ENCODE assay signal across 9 cellular contexts in genomic region chr16:20383106-20384029, GRCh38. TPM values are rescaled to one million over a fixed set of nuclear protein-coding genes. Genes with fewer than 3 reads are reported as not detected.
DNase-seq lines count a peak whose midpoint lies in the region; ATAC-seq and TF ChIP-seq lines count a peak whose summit lies in the region.
"Had no signal": no experiment of that assay in that cellular context is flagged by ENCODE, and none has a peak within 500 bp of the region (broad histone marks: within the 10 kb centered on the region; RNA-seq: fewer than 3 reads in every experiment).

No MANE protein-coding gene starts in this region.

- H3K36me3 Mint-ChIP-seq in activated B cell treated with CpG ODN at 0.5 μM for 24 hours (ENCODE audit: low read depth): no peaks in the 10 kb centered on the region

- no peaks in the 10 kb centered on the region for H3K4me1 ChIP-seq in lower lobe of right lung

- H3K9me3 Mint-ChIP-seq in activated B cell treated with CpG ODN at 0.5 μM for 24 hours: no peaks in the 10 kb centered on the region
- H3K9me3 Mint-ChIP-seq: stimulated activated naive CD8-positive, alpha-beta T cell treated with anti-CD3 and anti-CD28 coated beads, Interleukin-15, Interleukin-2, amounts not matched to agents 100 ng/mL and 50 ng/mL, for 24 hours had no signal

- no peak overlapping the region for H3K4me3 Mint-ChIP-seq in activated B cell treated with CpG ODN at 0.5 μM for 24 hours
- H3K4me3 Mint-ChIP-seq: stimulated activated naive CD8-positive, alpha-beta T cell treated with anti-CD3 and anti-CD28 coated beads, Interleukin-15, Interleukin-2, amounts not matched to agents 100 ng/mL and 50 ng/mL, for 24 hours had no signal

- intact Hi-C loops in activated B cell treated with CpG ODN at 0.5 μM for 24 hours (cut with micrococcal nuclease) (loop anchor here (2.0 to 10.0 kb wide), 2 partner anchors 311 to 485 kb away; partner anchors contain the start of gene ACSM1), lower lobe of right lung (cut with DNase I) (no loop called here)

- H3K4me1 Mint-ChIP-seq in activated B cell treated with CpG ODN at 0.5 μM for 24 hours: no peaks in the 10 kb centered on the region

- H3K9me3 ChIP-seq in lower lobe of right lung: no peaks in the 10 kb centered on the region

- POLR2A ChIA-PET in activated B cell treated with CpG ODN at 0.5 μM for 24 hours (lab: Charles Lee): no interaction called here

- CTCF ChIA-PET in activated B cell treated with CpG ODN at 0.5 μM for 24 hours (lab: Charles Lee): interaction anchor here (1.0 to 4.4 kb wide), 3 partner anchors 9 to 476 kb away, joined by 3 to 34 read pairs (median 6); no protein-coding TSS in a partner anchor

- peak; percentile 78 for TF ChIP-seq CTCF in activated B cell treated with CpG ODN at 0.5 μM for 24 hours (IDR thresholded peaks at IDR 0.05)
- peak; percentile 79 for TF ChIP-seq CTCF in lower lobe of right lung (IDR thresholded peaks at IDR 0.05)

- H3K27ac ChIP-seq in lower lobe of right lung: no peak overlapping the region

- DNase-seq in COR-L47 (lab: John Stamatoyannopoulos, UW) (peak; percentile 62), HCEC 1CT (peak; percentile 43), NCI-H226 (peak; percentile 53), activated B cell treated with CpG ODN at 0.5 μM for 24 hours (no peak), dermis microvascular lymphatic vessel endothelial cell (ENCODE audit: low read depth in 2 of 2) (peak; percentile 65 to 67), lower lobe of right lung (no peak)
- peak; percentile 11 for DNase-seq in stimulated activated CD8-positive, alpha-beta memory T cell treated with anti-CD3 and anti-CD28 coated beads, Interleukin-4, amount 100 ng/mL, for 24 hours (ENCODE audit: low read depth)

- peaks cover 6% of the 10 kb centered on the region for H3K27me3 ChIP-seq in lower lobe of right lung (ENCODE audit: low read depth)

- H3K4me3 ChIP-seq in lower lobe of right lung: no peak overlapping the region

- peaks cover 22% of the 10 kb centered on the region for H3K27me3 Mint-ChIP-seq in activated B cell treated with CpG ODN at 0.5 μM for 24 hours

- ATAC-seq in activated B cell treated with CpG ODN at 0.5 μM for 24 hours (ENCODE audit: low read depth) (peak; percentile 45), lower lobe of right lung (peak; percentile 79 to 80), HG02884 (IDR thresholded peaks at IDR 0.05; ENCODE audit: unreplicated experiment) (no peak)

- no peak overlapping the region for H3K27ac Mint-ChIP-seq in activated B cell treated with CpG ODN at 0.5 μM for 24 hours
- H3K27ac Mint-ChIP-seq: stimulated activated naive CD8-positive, alpha-beta T cell treated with anti-CD3 and anti-CD28 coated beads, Interleukin-15, Interleukin-2, amounts not matched to agents 100 ng/mL and 50 ng/mL, for 24 hours had no signal

- no peaks in the 10 kb centered on the region for H3K36me3 ChIP-seq in lower lobe of right lung

RNA-seq across cellular contexts. Expression of gene PDILT, which starts 21.2 kb away (rescaled TPM):
- total RNA-seq in activated B cell treated with CpG ODN at 0.5 μM for 24 hours (not detected in 2 replicates), dermis microvascular lymphatic vessel endothelial cell (not detected in 2 replicates), lower lobe of right lung (not detected)

RNA-seq across cellular contexts. Expression of gene ACSM5, which starts 26.0 kb away (rescaled TPM):
- total RNA-seq in activated B cell treated with CpG ODN at 0.5 μM for 24 hours (not detected in 2 replicates), dermis microvascular lymphatic vessel endothelial cell (1.3 and 5.6 TPM in 2 replicates), lower lobe of right lung (4.3 TPM)

RNA-seq across cellular contexts. Expression of gene UMOD, which starts 30.9 kb away (rescaled TPM):
- total RNA-seq in activated B cell treated with CpG ODN at 0.5 μM for 24 hours (not detected in 2 replicates), dermis microvascular lymphatic vessel endothelial cell (not detected in 2 replicates), lower lobe of right lung (not detected)

RNA-seq across cellular contexts. Expression of gene GP2, which starts 56.1 kb away (rescaled TPM):
- total RNA-seq in activated B cell treated with CpG ODN at 0.5 μM for 24 hours (not detected in 2 replicates), dermis microvascular lymphatic vessel endothelial cell (not detected in 2 replicates), lower lobe of right lung (0.18 TPM)

Comparison
In these comparisons a context has a peak if more than half of its experiments do, and no peak if none do; other contexts are left out.
1. DNase-seq: peak in COR-L47 (single experiment), HCEC 1CT (single experiment), NCI-H226 (single experiment), dermis microvascular lymphatic vessel endothelial cell (2 of 2) and stimulated activated CD8-positive, alpha-beta memory T cell treated with anti-CD3 and anti-CD28 coated beads, Interleukin-4, amount 100 ng/mL, for 24 hours (single experiment); none in activated B cell treated with CpG ODN at 0.5 μM for 24 hours (single experiment) and lower lobe of right lung (single experiment).